In genomic region chr4:102503301-102503746, GRCh38 we compare ENCODE assay signal across 8 cellular contexts. TPM values are rescaled to one million over a fixed set of nuclear protein-coding genes. Genes with fewer than 3 reads are reported as not detected.
DNase-seq lines count a peak whose midpoint lies in the region; ATAC-seq, FAIRE-seq and TF ChIP-seq lines count a peak whose summit lies in the region.

No MANE protein-coding gene starts in this region.

- DNase-seq in left ventricle myocardium inferior (no peak), Right ventricle myocardium superior (no peak), T-helper 17 cell (no peak), kidney (no peak), vagina (ENCODE audit: extremely low spot score in 2 of 2) (no peak), GM23338 (ENCODE audit: low spot score) (no peak)
- DNase-seq in central memory CD4-positive, alpha-beta T cell = no peak

- H3K9me3 Mint-ChIP-seq in GM23338 = no peaks in the 10 kb centered on the region; the same call in 2 of the 3 replicates

- no peaks in the 10 kb centered on the region for H3K27me3 Mint-ChIP-seq in T-helper 17 cell
- peaks cover 8% of the 10 kb centered on the region for H3K27me3 Mint-ChIP-seq in GM23338 (ENCODE audit: insufficient read depth, low read depth, poor library complexity)

- ATAC-seq in Right ventricle myocardium superior (ENCODE audit: poor library complexity) (no peak), T-helper 17 cell (no peak), HG03039 (IDR thresholded peaks at IDR 0.05; ENCODE audit: unreplicated experiment) (no peak), GM23338 (no peak)

- FAIRE-seq in kidney (lab: Jason Lieb, UNC) = no peak

- peak overlapping the region in 1 of 2 donors; percentile 99 for H3K9ac ChIP-seq in kidney (ENCODE audit: low read length in 2 of 2)

- H3K4me2 ChIP-seq in GM23338 = no peak overlapping the region

- no peaks in the 10 kb centered on the region for H3K9me2 ChIP-seq in GM23338 (ENCODE audit: insufficient read depth)

- peak overlapping the region; percentile 92 for H3K4me3 Mint-ChIP-seq in T-helper 17 cell
- no peak overlapping the region for H3K4me3 Mint-ChIP-seq in GM23338

- H3K27ac Mint-ChIP-seq in T-helper 17 cell (peak overlapping the region; percentile 98), GM23338 (no peak overlapping the region)

- H3K4me1 ChIP-seq in left ventricle myocardium inferior (peaks cover 80% of the 10 kb centered on the region), kidney (ENCODE audit: control insufficient read depth in 1 of 2, insufficient read depth in 1 of 2, low read depth in 1 of 2, low read length in 2 of 2) (peaks cover 12 to 23% of the 10 kb centered on the region in 2 donors), vagina (peaks cover 64% of the 10 kb centered on the region), GM23338 (ENCODE audit: insufficient read depth) (peaks cover 6% of the 10 kb centered on the region; the same call in 1 of the 2 replicates)

- H3K36me3 ChIP-seq in left ventricle myocardium inferior (no peaks in the 10 kb centered on the region), kidney (ENCODE audit: control insufficient read depth in 1 of 2, insufficient read depth in 2 of 2, low read length in 2 of 2) (no peaks in the 10 kb centered on the region), vagina (no peaks in the 10 kb centered on the region), GM23338 (ENCODE audit: insufficient read depth) (no peaks in the 10 kb centered on the region)

- H3K36me3 Mint-ChIP-seq in T-helper 17 cell (ENCODE audit: low read depth) (peaks cover 7% of the 10 kb centered on the region), GM23338 (ENCODE audit: low read depth) (no peaks in the 10 kb centered on the region; the same call in 2 of the 3 replicates)

- intact Hi-C loops in left ventricle myocardium inferior (cut with micrococcal nuclease) (loop anchor here (10.0 kb wide), 1 partner anchor 91 kb away; no protein-coding TSS in a partner anchor), Right ventricle myocardium superior (cut with DNase I) (loop anchor here (10.0 kb wide), 1 partner anchor 51 kb away; no protein-coding TSS in a partner anchor), kidney (cut with DNase I) (no loop called here), vagina (cut with DNase I) (loop anchor here (1.0 kb wide), 1 partner anchor 13 kb away; no protein-coding TSS in a partner anchor)

- H3K9me3 ChIP-seq in left ventricle myocardium inferior (replicated peaks) (no peaks in the 10 kb centered on the region), T-helper 17 cell (ENCODE audit: control insufficient read depth, low read length, poor library complexity, severe bottlenecking) (no peaks in the 10 kb centered on the region), kidney (ENCODE audit: control insufficient read depth in 1 of 2, low read length in 2 of 2) (no peaks in the 10 kb centered on the region), vagina (no peaks in the 10 kb centered on the region)

- H3K4me1 Mint-ChIP-seq in T-helper 17 cell = peaks cover 30% of the 10 kb centered on the region
- peaks cover 4% of the 10 kb centered on the region; the same call in 1 of the 3 replicates for H3K4me1 Mint-ChIP-seq in GM23338

- H2AFZ ChIP-seq in GM23338 = no peak overlapping the region

- H3K79me2 ChIP-seq in GM23338 (replicated peaks; ENCODE audit: insufficient read depth) = no peaks in the 10 kb centered on the region

- TF ChIP-seq POLR2A in vagina (IDR thresholded peaks at IDR 0.05) = no peak

- H3K4me3 ChIP-seq in left ventricle myocardium inferior (peak overlapping the region; percentile 86), kidney (ENCODE audit: low read length in 2 of 2) (peak overlapping the region; percentile 47 to 96), vagina (peak overlapping the region; percentile 93 to 95), GM23338 (no peak overlapping the region)

- no peak for TF ChIP-seq CTCF in left ventricle myocardium inferior (IDR thresholded peaks at IDR 0.05; ENCODE audit: borderline replicate concordance)
- no peak for TF ChIP-seq CTCF in kidney (IDR thresholded peaks at IDR 0.05; ENCODE audit: borderline replicate concordance, extremely low read depth, insufficient read depth)
- TF ChIP-seq CTCF in vagina (IDR thresholded peaks at IDR 0.05) = no peak
- TF ChIP-seq CTCF in GM23338 (conservative IDR thresholded peaks at IDR 0.05; ENCODE audit: low read depth in 2 of 2) = no peak

- no peaks in the 10 kb centered on the region for H3F3A ChIP-seq in GM23338 (replicated peaks; ENCODE audit: low read depth)

- H3K27ac ChIP-seq in left ventricle myocardium inferior (replicated peaks) (peak overlapping the region; percentile 98), kidney (ENCODE audit: low read depth in 2 of 2, low read length in 2 of 2) (peak overlapping the region in 1 of 2 donors; percentile 19), vagina (peak overlapping the region; percentile 99), GM23338 (ENCODE audit: low read depth) (no peak overlapping the region)

- H3K27me3 ChIP-seq in left ventricle myocardium inferior (ENCODE audit: low read depth) (no peaks in the 10 kb centered on the region), vagina (no peaks in the 10 kb centered on the region), GM23338 (ENCODE audit: insufficient read depth) (peaks cover 24% of the 10 kb centered on the region)

- no peaks in the 10 kb centered on the region for H4K20me1 ChIP-seq in GM23338 (replicated peaks; ENCODE audit: insufficient read depth)

TF ChIP-seq in GM23338, 12 proteins besides CTCF, POLR2A, EP300 and RAD21:
- TF ChIP-seq CREB1 (CRISPR knock-in tag; IDR thresholded peaks at IDR 0.05; ENCODE audit: low read depth) = no peak
- no peak for TF ChIP-seq REST (IDR thresholded peaks at IDR 0.05; ENCODE audit: unreplicated experiment)
- no peak for TF ChIP-seq EZH2phosphoT487 (IDR thresholded peaks at IDR 0.05; ENCODE audit: unreplicated experiment)
- TF ChIP-seq ETS1 (IDR thresholded peaks at IDR 0.05) = no peak
- no peak for TF ChIP-seq POLR2AphosphoS5 (IDR thresholded peaks at IDR 0.05; ENCODE audit: low read depth)
- no peak for TF ChIP-seq EZH2 (IDR thresholded peaks at IDR 0.05; ENCODE audit: low read depth, unreplicated experiment)

RNA-seq across cellular contexts. Expression of gene NFKB1, which starts 2.2 kb away (rescaled TPM):
- 18.0 TPM for total RNA-seq in left ventricle myocardium inferior
- total RNA-seq in Right ventricle myocardium superior = 18.9 TPM
- total RNA-seq in T-helper 17 cell = 100 to 1,000 TPM; 251 to 277 TPM
- 56.9 TPM for total RNA-seq in kidney
- polyA plus RNA-seq in kidney (ENCODE audit: insufficient read depth, low read depth, low replicate concordance) = 10.1 TPM
- total RNA-seq in vagina = 38.5 TPM
- 2.4 and 4.6 TPM in 2 replicates for total RNA-seq in GM23338 (2014; rRNA removed; shearing (Covaris generic))
- 0.82 and 1.2 TPM in 2 replicates for polyA plus RNA-seq in GM23338 (2016; fragmentation: Nextera tagmentation; extraction: Ambion mirVana)
